In genomic region chr21:20551939-20552338, GRCh38 we compare ENCODE assay signal across 17 cellular contexts.
A peak's percentile ranks its signal among the peaks of the same experiment; 100 is the strongest.
DNase-seq lines count a peak whose midpoint lies in the region; ATAC-seq and TF ChIP-seq lines count a peak whose summit lies in the region.
"Had no signal": no experiment of that assay in that cellular context is flagged by ENCODE, and none has a peak within 500 bp of the region (broad histone marks: within the 10 kb centered on the region; RNA-seq: fewer than 3 reads in every experiment).

No MANE protein-coding gene starts in this region.

- no peak overlapping the region for H3K4me3 ChIP-seq in hepatocyte
- no peak overlapping the region for H3K4me3 ChIP-seq in sigmoid colon
- no peak overlapping the region for H3K4me3 ChIP-seq in HAP-1
- no peak overlapping the region for H3K4me3 ChIP-seq in CD8-positive, alpha-beta T cell (ENCODE audit: low read depth, low read length)
- H3K4me3 ChIP-seq: A549, GM23248 had no signal

- POLR2A ChIA-PET in CD8-positive, alpha-beta T cell (lab: Charles Lee) = no interaction called here

- TF ChIP-seq CTCF in hepatocyte (IDR thresholded peaks at IDR 0.05; ENCODE audit: poor library complexity) = no peak
- TF ChIP-seq CTCF in sigmoid colon (IDR thresholded peaks at IDR 0.05) = no peak
- no peak for TF ChIP-seq CTCF in CD8-positive, alpha-beta T cell (IDR thresholded peaks at IDR 0.05)

- in situ Hi-C loops in HAP-1 (cut with MboI; ENCODE audit: low sequenced_read_pairs) = no loop called here

- no peaks in the 10 kb centered on the region for H3K79me2 ChIP-seq in hepatocyte

- CTCF ChIA-PET in CD8-positive, alpha-beta T cell (lab: Charles Lee) = no interaction called here

- no peaks in the 10 kb centered on the region for H3K4me1 Mint-ChIP-seq in CD8-positive, alpha-beta T cell (ENCODE audit: low read depth)
- H3K4me1 Mint-ChIP-seq: CD4-positive, alpha-beta memory T cell had no signal

- H3K27me3 Mint-ChIP-seq in CD8-positive, alpha-beta T cell (ENCODE audit: low read depth) = no peaks in the 10 kb centered on the region
- H3K27me3 Mint-ChIP-seq: CD4-positive, alpha-beta memory T cell had no signal

- no peak overlapping the region for H2AFZ ChIP-seq in hepatocyte
- H2AFZ ChIP-seq: GM23248 had no signal

- 62% methylated on average over 1 of the region's 1 CpG for WGBS in hepatocyte (ENCODE audit: low lambda C conversion rate, missing lambda C conversion rate)
- 73 to 88% methylated on average over 1 of the region's 1 CpG for WGBS in sigmoid colon, 2 donors

- no peak for TF ChIP-seq POLR2A in sigmoid colon (IDR thresholded peaks at IDR 0.05)

- ATAC-seq in CD8-positive, alpha-beta T cell = no peak
- ATAC-seq: A549 had no signal

- TF ChIP-seq EP300 in sigmoid colon (IDR thresholded peaks at IDR 0.05) = peak; percentile 9 to 90 (median 66)

- H3K4me2 ChIP-seq in hepatocyte = no peak overlapping the region
- H3K4me2 ChIP-seq: A549 had no signal

- H3K4me1 ChIP-seq in hepatocyte (ENCODE audit: insufficient read depth) = no peaks in the 10 kb centered on the region
- H3K4me1 ChIP-seq in sigmoid colon = peaks cover 0 to 48% (median 17%) of the 10 kb centered on the region in 4 donors
- no peaks in the 10 kb centered on the region for H3K4me1 ChIP-seq in HAP-1
- no peaks in the 10 kb centered on the region for H3K4me1 ChIP-seq in CD8-positive, alpha-beta T cell (ENCODE audit: insufficient read depth, low read length)
- H3K4me1 ChIP-seq: A549, Caco-2 had no signal

- H3K9me3 ChIP-seq in hepatocyte (ENCODE audit: low read depth) (no peaks in the 10 kb centered on the region), sigmoid colon (no peaks in the 10 kb centered on the region), HAP-1 (no peaks in the 10 kb centered on the region)
- no peaks in the 10 kb centered on the region for H3K9me3 ChIP-seq in CD8-positive, alpha-beta T cell (ENCODE audit: low read length)
- H3K9me3 ChIP-seq: A549 had no signal

- H3K9me2 ChIP-seq in hepatocyte (replicated peaks; ENCODE audit: insufficient read depth) = no peaks in the 10 kb centered on the region

- no peak overlapping the region for H3K27ac Mint-ChIP-seq in CD8-positive, alpha-beta T cell
- H3K27ac Mint-ChIP-seq: CD4-positive, alpha-beta memory T cell; H9; HFFc6 had no signal

- intact Hi-C loops in sigmoid colon (cut with DNase I) = loop anchor here (5.0 kb wide), 1 partner anchor 1565 kb away; no protein-coding TSS in a partner anchor
- intact Hi-C loops in CD8-positive, alpha-beta T cell (cut with DNase I, micrococcal nuclease) = no loop called here

- H3K9me3 Mint-ChIP-seq in CD8-positive, alpha-beta T cell = peaks cover 13% of the 10 kb centered on the region
- H3K9me3 Mint-ChIP-seq: H9 had no signal

- H3K36me3 Mint-ChIP-seq in CD8-positive, alpha-beta T cell = no peaks in the 10 kb centered on the region
- H3K36me3 Mint-ChIP-seq: CD4-positive, alpha-beta memory T cell had no signal

- no peaks in the 10 kb centered on the region for H4K20me1 ChIP-seq in hepatocyte (ENCODE audit: insufficient read depth, poor library complexity, severe bottlenecking)

- no peak overlapping the region for H3K4me3 Mint-ChIP-seq in CD8-positive, alpha-beta T cell
- H3K4me3 Mint-ChIP-seq: CD4-positive, alpha-beta memory T cell; H9; HFFc6 had no signal

- H3K27ac ChIP-seq in hepatocyte (no peak overlapping the region), sigmoid colon (peak overlapping the region in 3 of 4 donors; percentile 22 to 60 (median 30))
- no peak overlapping the region for H3K27ac ChIP-seq in CD8-positive, alpha-beta T cell (ENCODE audit: low read depth, low read length)
- H3K27ac ChIP-seq: A549, GM23248 had no signal

- no peaks in the 10 kb centered on the region for H3K36me3 ChIP-seq in hepatocyte (replicated peaks; ENCODE audit: insufficient read depth, low read depth)
- no peaks in the 10 kb centered on the region for H3K36me3 ChIP-seq in sigmoid colon
- no peaks in the 10 kb centered on the region for H3K36me3 ChIP-seq in HAP-1 (replicated peaks)
- no peaks in the 10 kb centered on the region for H3K36me3 ChIP-seq in CD8-positive, alpha-beta T cell (ENCODE audit: insufficient read depth, low read length)

- H3K27me3 ChIP-seq in hepatocyte (no peaks in the 10 kb centered on the region), sigmoid colon (no peaks in the 10 kb centered on the region), HAP-1 (ENCODE audit: low read depth) (no peaks in the 10 kb centered on the region)
- H3K27me3 ChIP-seq in CD8-positive, alpha-beta T cell (ENCODE audit: insufficient read depth, low read length) = no peaks in the 10 kb centered on the region

- peak; percentile 36 for DNase-seq in amniotic epithelial cell (ENCODE audit: low read depth)
- peak; percentile 8 for DNase-seq in hepatocyte (ENCODE audit: low spot score)
- no peak for DNase-seq in sigmoid colon
- no peak for DNase-seq in NCI-H146 treated with DMSO at 0.1 percent for 48 hours (lab: John Stamatoyannopoulos, UW; ENCODE audit: unreplicated experiment)
- no peak for DNase-seq in HAP-1 (ENCODE audit: low spot score in 2 of 2)
- DNase-seq in CD8-positive, alpha-beta T cell = no peak
- DNase-seq: 8988T; ACHN; C1 segment of cervical spinal cord; Caco-2; CD4-positive, alpha-beta memory T cell; DMS153; DND-41; GM23248; H9; HFFc6 had no signal

Comparison
In these comparisons a context has a peak if more than half of its experiments do, and no peak if none do; other contexts are left out.
1. DNase-seq: peak in amniotic epithelial cell (single experiment) and hepatocyte (single experiment); none in sigmoid colon (single experiment), NCI-H146 treated with DMSO at 0.1 percent for 48 hours (single experiment), HAP-1 (0 of 2) and CD8-positive, alpha-beta T cell (0 of 7).
2. H3K27ac ChIP-seq: peak in sigmoid colon (3 of 4); none in hepatocyte (single experiment) and CD8-positive, alpha-beta T cell (single experiment).